15 cellular contexts compared by ENCODE assay signal in the genomic region with DNA sequence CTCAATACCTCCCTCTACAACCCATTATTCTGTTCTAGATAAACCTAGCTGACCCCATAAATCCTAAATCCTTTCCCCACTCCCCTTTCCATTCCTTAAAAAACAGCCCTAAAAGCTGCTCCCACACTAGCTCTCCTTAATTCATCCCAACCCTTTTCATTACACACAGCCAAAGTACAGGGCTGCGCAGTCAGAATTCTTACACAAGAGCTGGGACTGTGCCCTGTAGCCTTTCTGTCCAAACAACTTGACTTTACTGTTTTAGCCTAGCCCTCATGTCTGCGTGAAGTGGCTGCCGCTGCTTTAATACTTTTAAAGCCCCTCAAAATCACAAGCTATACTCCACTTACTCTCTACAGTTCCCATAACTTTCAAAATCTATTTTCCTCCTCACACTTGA. TPM values are rescaled to one million over a fixed set of nuclear protein-coding genes. Genes with fewer than 3 reads are reported as not detected.
"Had no signal": no experiment of that assay in that cellular context is flagged by ENCODE, and none has a peak within 500 bp of the region (broad histone marks: within the 10 kb centered on the region; RNA-seq: fewer than 3 reads in every experiment).

No MANE protein-coding gene starts in this region.

RNA-seq across cellular contexts. Expression of a gene that starts 23.9 kb away (rescaled TPM):
- total RNA-seq: activated B cell treated with CpG ODN at 0.5 μM for 24 hours; activated CD4-positive, alpha-beta memory T cell treated with anti-CD3 and anti-CD28 coated beads for 36 hours; activated CD4-positive, alpha-beta memory T cell treated with anti-CD3 and anti-CD28 coated beads, Interleukin-2, amount 10 ng/mL, durations not matched to agents 7 days and 5 days; activated CD4-positive, alpha-beta T cell treated with anti-CD3 and anti-CD28 coated beads for 36 hours; activated CD4-positive, alpha-beta T cell treated with anti-CD3 and anti-CD28 coated beads, Interleukin-2, amount 10 ng/mL, durations not matched to agents 24 days and 14 days; activated CD4-positive, alpha-beta T cell treated with anti-CD3 and anti-CD28 coated beads, Interleukin-2, amount 10 ng/mL, durations not matched to agents 7 days and 5 days; activated CD8-positive, alpha-beta memory T cell treated with anti-CD3 and anti-CD28 coated beads for 36 hours; activated CD8-positive, alpha-beta memory T cell treated with anti-CD3 and anti-CD28 coated beads, Interleukin-2, amount 10 ng/mL, durations not matched to agents 7 days and 5 days; activated CD8-positive, alpha-beta T cell treated with anti-CD3 and anti-CD28 coated beads for 36 hours; activated CD8-positive, alpha-beta T cell treated with anti-CD3 and anti-CD28 coated beads, Interleukin-2, amount 10 ng/mL, durations not matched to agents 7 days and 5 days; T-cell; T-helper 1 cell treated with Interleukin-12 subunit alpha and Interleukin-12 subunit beta and Interleukin-4 antibody, amounts not matched to agents 30 ng/mL and 1 ng/mL, for 36 hours; T-helper 17 cell; T-helper 2 cell treated with Interferon-gamma antibody and Interleukin-4, amounts not matched to agents 100 ng/mL and 5 ng/mL, for 36 hours; WTC11 had no signal

RNA-seq across cellular contexts. Expression of a gene that starts 55.9 kb away (rescaled TPM):
- total RNA-seq: activated B cell treated with CpG ODN at 0.5 μM for 24 hours; activated CD4-positive, alpha-beta memory T cell treated with anti-CD3 and anti-CD28 coated beads for 36 hours; activated CD4-positive, alpha-beta memory T cell treated with anti-CD3 and anti-CD28 coated beads, Interleukin-2, amount 10 ng/mL, durations not matched to agents 7 days and 5 days; activated CD4-positive, alpha-beta T cell treated with anti-CD3 and anti-CD28 coated beads for 36 hours; activated CD4-positive, alpha-beta T cell treated with anti-CD3 and anti-CD28 coated beads, Interleukin-2, amount 10 ng/mL, durations not matched to agents 24 days and 14 days; activated CD4-positive, alpha-beta T cell treated with anti-CD3 and anti-CD28 coated beads, Interleukin-2, amount 10 ng/mL, durations not matched to agents 7 days and 5 days; activated CD8-positive, alpha-beta memory T cell treated with anti-CD3 and anti-CD28 coated beads for 36 hours; activated CD8-positive, alpha-beta memory T cell treated with anti-CD3 and anti-CD28 coated beads, Interleukin-2, amount 10 ng/mL, durations not matched to agents 7 days and 5 days; activated CD8-positive, alpha-beta T cell treated with anti-CD3 and anti-CD28 coated beads for 36 hours; activated CD8-positive, alpha-beta T cell treated with anti-CD3 and anti-CD28 coated beads, Interleukin-2, amount 10 ng/mL, durations not matched to agents 7 days and 5 days; T-cell; T-helper 1 cell treated with Interleukin-12 subunit alpha and Interleukin-12 subunit beta and Interleukin-4 antibody, amounts not matched to agents 30 ng/mL and 1 ng/mL, for 36 hours; T-helper 17 cell; T-helper 2 cell treated with Interferon-gamma antibody and Interleukin-4, amounts not matched to agents 100 ng/mL and 5 ng/mL, for 36 hours; WTC11 had no signal
